37 cellular contexts compared by ENCODE assay signal in the genomic region with DNA sequence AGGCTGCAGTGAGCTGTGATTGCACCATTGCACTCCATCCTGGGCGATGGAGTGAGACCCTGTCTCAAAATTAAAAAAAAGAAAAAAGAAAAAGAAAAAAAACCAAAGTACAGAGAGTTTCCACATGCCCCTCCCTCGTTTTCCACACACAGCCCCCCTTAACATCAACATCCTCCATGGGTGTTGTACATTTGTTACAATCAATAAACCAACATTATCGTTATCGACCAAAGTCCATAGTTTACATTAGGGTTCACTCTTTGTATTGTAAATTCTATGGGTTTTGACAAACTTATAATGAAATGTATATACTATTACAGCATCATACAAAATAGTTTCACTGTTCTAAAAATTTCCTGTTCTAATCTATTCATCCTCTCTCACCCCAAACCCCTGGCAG. TPM values are rescaled to one million over a fixed set of nuclear protein-coding genes. Genes with fewer than 3 reads are reported as not detected.
"Had no signal": no experiment of that assay in that cellular context is flagged by ENCODE, and none has a peak within 500 bp of the region (broad histone marks: within the 10 kb centered on the region; RNA-seq: fewer than 3 reads in every experiment).

No MANE protein-coding gene starts in this region.

- H3K27me3 ChIP-seq: adrenal gland, ascending aorta, brain microvascular endothelial cell, breast epithelium, cardiac muscle cell had no signal

- ATAC-seq: activated naive CD4-positive, alpha-beta T cell treated with anti-CD3 and anti-CD28 coated beads, Interleukin-2, amount 50 U/mL, for 72 hours; activated naive CD8-positive, alpha-beta T cell treated with anti-CD3 and anti-CD28 coated beads, Interleukin-2, amount 50 U/mL, for 24 hours; activated T-cell treated with anti-CD3 and anti-CD28 coated beads, Interleukin-2, amount 50 U/mL, for 4 hours; activated T-cell treated with anti-CD3 and anti-CD28 coated beads, Interleukin-2, amount 50 U/mL, for 72 hours; activated T-helper 17 cell treated with anti-CD3 and anti-CD28 coated beads, Interleukin-2, amount 50 U/mL, for 72 hours; body of pancreas had no signal

- H3K4me3 ChIP-seq: adrenal gland, ascending aorta, body of pancreas, breast epithelium, cardiac muscle cell had no signal

- H3K4me1 ChIP-seq: adrenal gland, body of pancreas had no signal

- H3K9me3 ChIP-seq: adrenal gland, ascending aorta, body of pancreas, breast epithelium had no signal

- H3K36me3 ChIP-seq: adrenal gland, ascending aorta, brain microvascular endothelial cell, breast epithelium, cardiac muscle cell had no signal

- FAIRE-seq: astrocyte, bronchial epithelial cell had no signal

- DNase-seq: activated effector memory CD4-positive, alpha-beta T cell treated with anti-CD3 and anti-CD28 coated beads, Interleukin-2, amount 50 U/mL, for 16 hours; activated effector memory CD4-positive, alpha-beta T cell treated with Interleukin-2 at 50 U/mL for 16 hours; activated gamma-delta T cell; activated gamma-delta T cell treated with Interleukin-2 at 50 U/mL for 16 hours; activated naive CD4-positive, alpha-beta T cell; activated naive CD4-positive, alpha-beta T cell treated with anti-CD3 and anti-CD28 coated beads for 36 hours; activated naive CD4-positive, alpha-beta T cell treated with anti-CD3 and anti-CD28 coated beads, Interleukin-2, amount 10 ng/mL, durations not matched to agents 7 days and 5 days; activated naive CD4-positive, alpha-beta T cell treated with anti-CD3 and anti-CD28 coated beads, Interleukin-2, amount 50 U/mL, for 16 hours; activated naive CD4-positive, alpha-beta T cell treated with Interleukin-2 at 50 U/mL for 16 hours; activated naive CD8-positive, alpha-beta T cell treated with anti-CD3 and anti-CD28 coated beads for 36 hours; activated naive CD8-positive, alpha-beta T cell treated with anti-CD3 and anti-CD28 coated beads, Interleukin-2, amount 10 ng/mL, durations not matched to agents 7 days and 5 days; activated naive CD8-positive, alpha-beta T cell treated with anti-CD3 and anti-CD28 coated beads, Interleukin-2, amount 50 U/mL, for 24 hours; activated T-cell treated with anti-CD3 and anti-CD28 coated beads, Interleukin-2, amount 50 U/mL, for 1 hour; activated T-cell treated with anti-CD3 and anti-CD28 coated beads, Interleukin-2, amount 50 U/mL, for 24 hours; activated T-cell treated with anti-CD3 and anti-CD28 coated beads, Interleukin-2, amount 50 U/mL, for 4 hours; activated T-cell treated with anti-CD3 and anti-CD28 coated beads, Interleukin-2, amount 50 U/mL, for 48 hours; activated T-cell treated with anti-CD3 and anti-CD28 coated beads, Interleukin-2, amount 50 U/mL, for 72 hours; amniotic stem cell; amygdala; anterior cingulate cortex; aorta; body of pancreas; brain microvascular endothelial cell; caudate nucleus; central memory CD4-positive, alpha-beta T cell; cerebellar nuclear complex had no signal

- H3K27ac ChIP-seq: adrenal gland, ascending aorta, body of pancreas, brain microvascular endothelial cell, breast epithelium, cardiac muscle cell had no signal

RNA-seq across cellular contexts. Expression of gene TINAGL1, which starts 15.9 kb away (rescaled TPM):
- total RNA-seq: activated naive CD4-positive, alpha-beta T cell treated with anti-CD3 and anti-CD28 coated beads for 36 hours; activated naive CD4-positive, alpha-beta T cell treated with anti-CD3 and anti-CD28 coated beads, Interleukin-2, amount 50 U/mL, for 72 hours; activated naive CD8-positive, alpha-beta T cell treated with anti-CD3 and anti-CD28 coated beads for 36 hours; activated naive CD8-positive, alpha-beta T cell treated with anti-CD3 and anti-CD28 coated beads, Interleukin-2, amount 10 ng/mL, durations not matched to agents 7 days and 5 days; activated T-cell treated with anti-CD3 and anti-CD28 coated beads, Interleukin-2, amount 50 U/mL, for 72 hours; activated T-helper 1 cell treated with anti-CD3 and anti-CD28 coated beads, Interleukin-12 subunit alpha, Interleukin-12 subunit beta, Interleukin-2, Interleukin-4 antibody, amounts not matched to agents 30 ng/mL and 10 ng/mL and 1 ng/mL, durations not matched to agents 14 hours and 24 hours and 36 hours; activated T-helper 17 cell treated with anti-CD3 and anti-CD28 coated beads, Interleukin-2, amount 50 U/mL, for 72 hours; activated T-helper 2 cell treated with anti-CD3 and anti-CD28 coated beads, Interferon-gamma antibody, Interleukin-2, Interleukin-4, amounts not matched to agents 10 μg/mL and 5 μg/mL and 100 μg/mL, durations not matched to agents 14 hours and 24 hours and 36 hours had no signal

RNA-seq across cellular contexts. Expression of gene HCRTR1, which starts 57.1 kb away (rescaled TPM):
- total RNA-seq: activated naive CD4-positive, alpha-beta T cell treated with anti-CD3 and anti-CD28 coated beads for 36 hours; activated naive CD4-positive, alpha-beta T cell treated with anti-CD3 and anti-CD28 coated beads, Interleukin-2, amount 50 U/mL, for 72 hours; activated naive CD8-positive, alpha-beta T cell treated with anti-CD3 and anti-CD28 coated beads for 36 hours; activated naive CD8-positive, alpha-beta T cell treated with anti-CD3 and anti-CD28 coated beads, Interleukin-2, amount 10 ng/mL, durations not matched to agents 7 days and 5 days; activated T-cell treated with anti-CD3 and anti-CD28 coated beads, Interleukin-2, amount 50 U/mL, for 4 hours; activated T-cell treated with anti-CD3 and anti-CD28 coated beads, Interleukin-2, amount 50 U/mL, for 72 hours; activated T-helper 1 cell treated with anti-CD3 and anti-CD28 coated beads, Interleukin-12 subunit alpha, Interleukin-12 subunit beta, Interleukin-2, Interleukin-4 antibody, amounts not matched to agents 30 ng/mL and 10 ng/mL and 1 ng/mL, durations not matched to agents 14 hours and 24 hours and 36 hours; activated T-helper 17 cell treated with anti-CD3 and anti-CD28 coated beads, Interleukin-2, amount 50 U/mL, for 72 hours; activated T-helper 2 cell treated with anti-CD3 and anti-CD28 coated beads, Interferon-gamma antibody, Interleukin-2, Interleukin-4, amounts not matched to agents 10 μg/mL and 5 μg/mL and 100 μg/mL, durations not matched to agents 14 hours and 24 hours and 36 hours; ascending aorta; astrocyte; body of pancreas; breast epithelium; bronchial epithelial cell; cardiac muscle cell; cardiac septum had no signal
- polyA plus RNA-seq: cardiac muscle cell had no signal
